8 cellular contexts compared by ENCODE assay signal in the genomic region with DNA sequence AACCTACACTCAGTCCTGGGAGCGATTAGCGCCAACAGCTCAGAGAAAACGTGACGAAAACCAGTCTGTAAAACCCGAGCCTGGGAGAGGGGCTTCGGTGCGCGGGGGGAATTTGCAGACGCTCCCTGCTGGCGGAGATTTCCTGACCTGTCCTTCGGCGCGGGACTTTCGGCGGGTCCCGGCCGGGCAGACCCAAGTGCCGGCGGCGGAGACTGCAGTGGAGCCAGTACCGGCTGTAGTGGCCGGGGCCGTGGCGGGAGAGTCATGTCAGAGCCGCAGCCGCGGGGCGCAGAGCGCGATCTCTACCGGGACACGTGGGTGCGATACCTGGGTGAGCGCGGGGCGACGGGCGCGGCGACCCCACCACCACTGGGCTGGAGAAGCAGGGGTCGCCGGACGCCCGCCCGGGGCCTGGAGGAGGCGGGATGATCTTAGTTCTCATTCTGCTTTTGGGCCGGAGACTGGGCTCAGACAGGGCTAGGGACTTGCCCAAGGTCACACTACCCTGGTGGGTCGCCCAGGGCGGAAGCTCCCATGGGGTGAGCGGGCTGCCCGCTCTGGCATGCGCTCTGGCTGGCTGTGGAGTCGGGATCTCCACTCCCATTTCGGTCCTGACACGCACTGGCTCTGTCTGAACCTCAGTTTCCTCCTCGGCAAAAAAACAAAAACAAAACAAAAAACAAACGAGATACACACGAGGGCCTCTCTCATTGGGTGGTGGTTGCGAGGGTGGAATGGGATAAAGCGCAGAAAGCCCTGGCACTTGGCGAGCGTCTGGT. TPM values are rescaled to one million over a fixed set of nuclear protein-coding genes. Genes with fewer than 3 reads are reported as not detected.
DNase-seq lines count a peak whose midpoint lies in the region; ATAC-seq and TF ChIP-seq lines count a peak whose summit lies in the region.

A gene with protein sequence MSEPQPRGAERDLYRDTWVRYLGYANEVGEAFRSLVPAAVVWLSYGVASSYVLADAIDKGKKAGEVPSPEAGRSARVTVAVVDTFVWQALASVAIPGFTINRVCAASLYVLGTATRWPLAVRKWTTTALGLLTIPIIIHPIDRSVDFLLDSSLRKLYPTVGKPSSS (plus strand): TSS at position 153 of the 779 bp plus-strand sequence. CDS start 112 bp downstream, at position 265.

- no peak for DNase-seq in AG09309 (ENCODE audit: low read depth)
- peak; percentile 74 for DNase-seq in GM23248
- peak; percentile 83 for DNase-seq in NCI-H82 (lab: John Stamatoyannopoulos, UW)
- peak; percentile 80 for DNase-seq in activated CD8-positive, alpha-beta memory T cell treated with anti-CD3 and anti-CD28 coated beads, Interleukin-2, amount 50 U/mL, for 48 hours
- no peak for DNase-seq in epithelial cell of prostate (ENCODE audit: low read depth, low spot score)
- peak; percentile 67 to 78 (median 75) for DNase-seq in mucosa of descending colon
- peak; percentile 48 to 57 for DNase-seq in stimulated activated naive CD8-positive, alpha-beta T cell treated with anti-CD3 and anti-CD28 coated beads, Interleukin-15, amount 100 ng/mL, for 72 hours

- H3K9me3 ChIP-seq in GM23248 (ENCODE audit: low read depth), result no peaks in the 10 kb centered on the region
- H3K9me3 ChIP-seq in mucosa of descending colon, result no peaks in the 10 kb centered on the region

- H3K79me2 ChIP-seq in GM23248 (ENCODE audit: insufficient read depth), result no peaks in the 10 kb centered on the region

- peaks cover 27% of the 10 kb centered on the region for H3F3A ChIP-seq in GM23248 (ENCODE audit: insufficient read depth)

- 1 to 2% methylated on average over 35 to 59 of the region's 62 CpGs for WGBS in GM23248 (ENCODE audit: low coverage in 1 of 2, low lambda C conversion rate in 2 of 2, missing lambda C conversion rate in 2 of 2), 2 experiments

- peak; percentile 0 for ATAC-seq in mucosa of descending colon
- no peak for ATAC-seq in stimulated activated naive CD8-positive, alpha-beta T cell treated with anti-CD3 and anti-CD28 coated beads, Interleukin-15, amount 100 ng/mL, for 72 hours
- ATAC-seq in GM18907 (IDR thresholded peaks at IDR 0.05; ENCODE audit: unreplicated experiment), result no peak

- H3K4me3 ChIP-seq in AG09309 (ENCODE audit: control insufficient read depth, low read depth, low read length) (peak within 1 kb of the TSS; percentile 62), GM23248 (peak within 1 kb of the TSS; percentile 79), mucosa of descending colon (peak within 1 kb of the TSS; percentile 58)

- intact Hi-C loops in mucosa of descending colon (cut with DNase I, micrococcal nuclease), result no loop called here

- in situ Hi-C loops in GM23248 (cut with MboI), result no loop called here

- H3K27ac ChIP-seq in GM23248 (peak within 1 kb of the TSS; percentile 97), epithelial cell of prostate (peak within 1 kb of the TSS; percentile 99)

- no peaks in the 10 kb centered on the region for H3K27me3 Mint-ChIP-seq in stimulated activated naive CD8-positive, alpha-beta T cell treated with anti-CD3 and anti-CD28 coated beads, Interleukin-15, amount 100 ng/mL, for 72 hours

- H3K36me3 ChIP-seq in GM23248 (ENCODE audit: low read depth) (no peaks in the 10 kb centered on the region), mucosa of descending colon (ENCODE audit: low read depth) (no peaks in the 10 kb centered on the region)

- no peaks in the 10 kb centered on the region for H3K9me2 ChIP-seq in GM23248 (ENCODE audit: insufficient read depth)

- peak within 1 kb of the TSS; percentile 97 to 98 for H3K4me3 Mint-ChIP-seq in stimulated activated naive CD8-positive, alpha-beta T cell treated with anti-CD3 and anti-CD28 coated beads, Interleukin-15, amount 100 ng/mL, for 72 hours

- TF ChIP-seq CTCF in AG09309 (IDR thresholded peaks at IDR 0.05; ENCODE audit: control insufficient read depth, insufficient read depth, low read depth, low read length, missing control alignments) (peak; percentile 5), mucosa of descending colon (IDR thresholded peaks at IDR 0.05) (no peak)

- peaks cover 58% of the 10 kb centered on the region for H3K4me1 Mint-ChIP-seq in stimulated activated naive CD8-positive, alpha-beta T cell treated with anti-CD3 and anti-CD28 coated beads, Interleukin-15, amount 100 ng/mL, for 72 hours

- H3K4me1 ChIP-seq in GM23248 (ENCODE audit: insufficient read depth), result peaks cover 27% of the 10 kb centered on the region
- H3K4me1 ChIP-seq in mucosa of descending colon (ENCODE audit: low read depth), result peaks cover 39% of the 10 kb centered on the region

- peak within 1 kb of the TSS; percentile 88 for H3K4me2 ChIP-seq in GM23248 (ENCODE audit: unreplicated experiment)

- no peaks in the 10 kb centered on the region for H4K20me1 ChIP-seq in GM23248 (ENCODE audit: insufficient read depth)

- H3K27me3 ChIP-seq in GM23248 (replicated peaks; ENCODE audit: insufficient read depth), result no peaks in the 10 kb centered on the region

- H3K9ac ChIP-seq in GM23248, result peak within 1 kb of the TSS; percentile 91

- peak within 1 kb of the TSS; percentile 92 to 98 for H3K27ac Mint-ChIP-seq in stimulated activated naive CD8-positive, alpha-beta T cell treated with anti-CD3 and anti-CD28 coated beads, Interleukin-15, amount 100 ng/mL, for 72 hours

- no peaks in the 10 kb centered on the region for H3K9me3 Mint-ChIP-seq in stimulated activated naive CD8-positive, alpha-beta T cell treated with anti-CD3 and anti-CD28 coated beads, Interleukin-15, amount 100 ng/mL, for 72 hours

- peak within 1 kb of the TSS; percentile 74 for H2AFZ ChIP-seq in GM23248

RNA-seq across cellular contexts. Expression of the gene that starts here (rescaled TPM):
- total RNA-seq in GM23248 (2014; rRNA removed; shearing (Covaris generic)), result 6.6 and 18.3 TPM in 2 replicates
- 8.1 and 8.5 TPM in 2 replicates for polyA plus RNA-seq in GM23248 (2016; fragmentation: Nextera tagmentation; extraction: Ambion mirVana)
- total RNA-seq in mucosa of descending colon, result 10 to 100 TPM; 14.0 to 26.0 (median 25.3) TPM

Comparison
In these comparisons a context has a peak if more than half of its experiments do, and no peak if none do; other contexts are left out.
1. DNase-seq: peak in GM23248 (single experiment), NCI-H82 (single experiment), activated CD8-positive, alpha-beta memory T cell treated with anti-CD3 and anti-CD28 coated beads, Interleukin-2, amount 50 U/mL, for 48 hours (single experiment), mucosa of descending colon (3 of 3) and stimulated activated naive CD8-positive, alpha-beta T cell treated with anti-CD3 and anti-CD28 coated beads, Interleukin-15, amount 100 ng/mL, for 72 hours (2 of 2); none in AG09309 (single experiment) and epithelial cell of prostate (single experiment).
2. Peak in every context shown above with its lines, with median percentiles within 50 percentile points of each other: H3K4me3 ChIP-seq.